Comparison of ENCODE assay signal across 9 cellular contexts in genomic region chr5:6765612-6766525, GRCh38. TPM values are rescaled to one million over a fixed set of nuclear protein-coding genes. Genes with fewer than 3 reads are reported as not detected.
A peak's percentile ranks its signal among the peaks of the same experiment; 100 is the strongest.
DNase-seq lines count a peak whose midpoint lies in the region; ATAC-seq and TF ChIP-seq lines count a peak whose summit lies in the region.
"Had no signal": no experiment of that assay in that cellular context is flagged by ENCODE, and none has a peak within 500 bp of the region (broad histone marks: within the 10 kb centered on the region; RNA-seq: fewer than 3 reads in every experiment).

No MANE protein-coding gene starts in this region.

- no peak overlapping the region for H2BK15ac ChIP-seq in mesenchymal stem cell (ENCODE audit: low read depth, poor library complexity, severe bottlenecking)

- CTCF ChIA-PET in CD8-positive, alpha-beta T cell (lab: Charles Lee), result interaction anchor here (0.6 to 1.8 kb wide), 8 partner anchors 11 to 1113 kb away, joined by 3 to 6 read pairs (median 3); no protein-coding TSS in a partner anchor

- no peaks in the 10 kb centered on the region for H3K9me3 ChIP-seq in CD8-positive, alpha-beta T cell (ENCODE audit: low read length)
- no peaks in the 10 kb centered on the region for H3K9me3 ChIP-seq in mesenchymal stem cell (ENCODE audit: control insufficient read depth, low read length)

- no peaks in the 10 kb centered on the region for H3K36me3 ChIP-seq in CD8-positive, alpha-beta T cell (ENCODE audit: insufficient read depth, low read length)
- H3K36me3 ChIP-seq in mesenchymal stem cell (ENCODE audit: control insufficient read depth in 1 of 2, insufficient read depth in 2 of 2, low read depth in 1 of 2, low read length in 2 of 2), result peaks cover 9% of the 10 kb centered on the region in 2 experiments

- H2BK12ac ChIP-seq in mesenchymal stem cell (ENCODE audit: low read length in 2 of 2), result no peak overlapping the region

- no peak overlapping the region for H3K27ac ChIP-seq in CD8-positive, alpha-beta T cell (ENCODE audit: low read depth, low read length)
- peak overlapping the region; percentile 58 for H3K27ac ChIP-seq in mesenchymal stem cell (ENCODE audit: low read length, poor library complexity, severe bottlenecking)

- peak; percentile 58 for TF ChIP-seq CTCF in CD8-positive, alpha-beta T cell (IDR thresholded peaks at IDR 0.05)

- H3K27me3 Mint-ChIP-seq in CD8-positive, alpha-beta T cell (ENCODE audit: low read depth), result no peaks in the 10 kb centered on the region
- H3K27me3 Mint-ChIP-seq: activated naive CD4-positive, alpha-beta T cell treated with anti-CD3 and anti-CD28 coated beads, Interleukin-2, amount 50 U/mL, for 24 hours had no signal

- H3K4me1 Mint-ChIP-seq in CD8-positive, alpha-beta T cell (ENCODE audit: low read depth), result peaks cover 2% of the 10 kb centered on the region
- H3K4me1 Mint-ChIP-seq: activated naive CD4-positive, alpha-beta T cell treated with anti-CD3 and anti-CD28 coated beads, Interleukin-2, amount 50 U/mL, for 24 hours had no signal

- no peak overlapping the region for H3K4me3 ChIP-seq in CD8-positive, alpha-beta T cell (ENCODE audit: low read depth, low read length)
- no peak overlapping the region for H3K4me3 ChIP-seq in mesenchymal stem cell (ENCODE audit: insufficient read depth in 1 of 2, low read depth in 1 of 2, low read length in 2 of 2)

- H3K79me1 ChIP-seq in mesenchymal stem cell (replicated peaks; ENCODE audit: low read length, poor library complexity, severe bottlenecking), result no peaks in the 10 kb centered on the region

- H3K27me3 ChIP-seq in CD8-positive, alpha-beta T cell (ENCODE audit: insufficient read depth, low read length), result no peaks in the 10 kb centered on the region
- H3K27me3 ChIP-seq in mesenchymal stem cell (ENCODE audit: control insufficient read depth in 1 of 2, insufficient read depth in 1 of 2, low read length in 2 of 2), result no peaks in the 10 kb centered on the region

- intact Hi-C loops in CD8-positive, alpha-beta T cell (cut with DNase I, micrococcal nuclease), result loop anchor here in 1 of 2 experiments (2.0 to 10.0 kb wide), 2 partner anchors 1049 to 1089 kb away; partner anchors contain the start of gene CFAP90

- H3K4me3 Mint-ChIP-seq in CD8-positive, alpha-beta T cell, result no peak overlapping the region
- H3K4me3 Mint-ChIP-seq: activated naive CD4-positive, alpha-beta T cell treated with anti-CD3 and anti-CD28 coated beads, Interleukin-2, amount 50 U/mL, for 24 hours had no signal

- H4K91ac ChIP-seq in mesenchymal stem cell (ENCODE audit: low read length), result peak overlapping the region; percentile 45

- H3K9ac ChIP-seq in mesenchymal stem cell (ENCODE audit: low read length), result peak overlapping the region; percentile 72

- POLR2A ChIA-PET in CD8-positive, alpha-beta T cell (lab: Charles Lee), result no interaction called here

- no peak overlapping the region for H3K23ac ChIP-seq in mesenchymal stem cell (ENCODE audit: low read length in 2 of 2)

- 64% methylated on average over 22 of the region's 22 CpGs for WGBS in mesenchymal stem cell

- no peaks in the 10 kb centered on the region for H3K4me1 ChIP-seq in CD8-positive, alpha-beta T cell (ENCODE audit: insufficient read depth, low read length)
- peaks cover 14% of the 10 kb centered on the region for H3K4me1 ChIP-seq in mesenchymal stem cell (ENCODE audit: control insufficient read depth, insufficient read depth, low read depth, low read length)

- H3K4ac ChIP-seq in mesenchymal stem cell (ENCODE audit: low read depth in 1 of 2, low read length in 2 of 2), result no peak overlapping the region

- no peaks in the 10 kb centered on the region for H3K36me3 Mint-ChIP-seq in CD8-positive, alpha-beta T cell

- no peak overlapping the region for H2BK120ac ChIP-seq in mesenchymal stem cell (ENCODE audit: low read depth, low read length)

- peak; percentile 27 to 62 (median 55) for DNase-seq in CD8-positive, alpha-beta T cell
- DNase-seq in NCI-H510A (lab: John Stamatoyannopoulos, UW) (peak; percentile 75), mesenchymal stem cell (peak; percentile 51)
- DNase-seq in activated CD4-positive, alpha-beta T cell treated with anti-CD3 and anti-CD28 coated beads, Interleukin-2, amount 50 U/mL, for 4 hours, result peak; percentile 42 to 53
- DNase-seq in effector CD8-positive, alpha-beta T cell (lab: John Stamatoyannopoulos, UW), result peak; percentile 24
- DNase-seq in stimulated activated CD8-positive, alpha-beta memory T cell treated with anti-CD3 and anti-CD28 coated beads, Interleukin-15, amount 100 ng/mL, for 1 hour (ENCODE audit: low read depth), result peak; percentile 23

- peak overlapping the region in 1 of 2 experiments; percentile 16 for H3K14ac ChIP-seq in mesenchymal stem cell (ENCODE audit: low read length in 2 of 2)

- H3K27ac Mint-ChIP-seq in CD8-positive, alpha-beta T cell, result no peak overlapping the region
- H3K27ac Mint-ChIP-seq: activated naive CD4-positive, alpha-beta T cell treated with anti-CD3 and anti-CD28 coated beads, Interleukin-2, amount 50 U/mL, for 24 hours had no signal

- no peak overlapping the region for H2BK5ac ChIP-seq in mesenchymal stem cell (ENCODE audit: low read depth, low read length, poor library complexity, severe bottlenecking)

- ATAC-seq in CD8-positive, alpha-beta T cell, result peak; percentile 80
- peak; percentile 64 for ATAC-seq in GM19397 (IDR thresholded peaks at IDR 0.05; ENCODE audit: unreplicated experiment)
- ATAC-seq in HG03460 (IDR thresholded peaks at IDR 0.05; ENCODE audit: unreplicated experiment), result peak; percentile 86

- H3K9me3 Mint-ChIP-seq in CD8-positive, alpha-beta T cell, result no peaks in the 10 kb centered on the region
- H3K9me3 Mint-ChIP-seq: activated naive CD4-positive, alpha-beta T cell treated with anti-CD3 and anti-CD28 coated beads, Interleukin-2, amount 50 U/mL, for 24 hours had no signal

- no peak overlapping the region for H2AFZ ChIP-seq in mesenchymal stem cell (ENCODE audit: low read depth, low read length)

- H4K8ac ChIP-seq in mesenchymal stem cell (ENCODE audit: low read length), result peak overlapping the region; percentile 79

- peak overlapping the region; percentile 41 for H2AK5ac ChIP-seq in mesenchymal stem cell (ENCODE audit: low read length, severe bottlenecking)

- H3K4me2 ChIP-seq in mesenchymal stem cell (ENCODE audit: low read length, poor library complexity, severe bottlenecking), result no peak overlapping the region

- H3K18ac ChIP-seq in mesenchymal stem cell (ENCODE audit: low read depth in 1 of 2, low read length in 2 of 2), result peak overlapping the region in 1 of 2 experiments; percentile 87

RNA-seq across cellular contexts. Expression of gene TENT4A, which starts 52.6 kb away (rescaled TPM):
- 10 to 100 TPM; 39.9 to 42.6 TPM for total RNA-seq in CD8-positive, alpha-beta T cell
- polyA plus RNA-seq in mesenchymal stem cell (2013, experiment 1 of 2), result 18.7 TPM
- polyA plus RNA-seq in mesenchymal stem cell (2013, experiment 2 of 2), result 19.1 TPM

Comparison
In these comparisons a context has a peak if more than half of its experiments do, and no peak if none do; other contexts are left out.
1. DNase-seq: peak in every context shown above with its lines; median percentile 75 in NCI-H510A; 55 in CD8-positive, alpha-beta T cell; 51 in mesenchymal stem cell; 48 in activated CD4-positive, alpha-beta T cell treated with anti-CD3 and anti-CD28 coated beads, Interleukin-2, amount 50 U/mL, for 4 hours; 24 in effector CD8-positive, alpha-beta T cell; 23 in stimulated activated CD8-positive, alpha-beta memory T cell treated with anti-CD3 and anti-CD28 coated beads, Interleukin-15, amount 100 ng/mL, for 1 hour.